ENCODE assay signal across 19 cellular contexts in the genomic region with DNA sequence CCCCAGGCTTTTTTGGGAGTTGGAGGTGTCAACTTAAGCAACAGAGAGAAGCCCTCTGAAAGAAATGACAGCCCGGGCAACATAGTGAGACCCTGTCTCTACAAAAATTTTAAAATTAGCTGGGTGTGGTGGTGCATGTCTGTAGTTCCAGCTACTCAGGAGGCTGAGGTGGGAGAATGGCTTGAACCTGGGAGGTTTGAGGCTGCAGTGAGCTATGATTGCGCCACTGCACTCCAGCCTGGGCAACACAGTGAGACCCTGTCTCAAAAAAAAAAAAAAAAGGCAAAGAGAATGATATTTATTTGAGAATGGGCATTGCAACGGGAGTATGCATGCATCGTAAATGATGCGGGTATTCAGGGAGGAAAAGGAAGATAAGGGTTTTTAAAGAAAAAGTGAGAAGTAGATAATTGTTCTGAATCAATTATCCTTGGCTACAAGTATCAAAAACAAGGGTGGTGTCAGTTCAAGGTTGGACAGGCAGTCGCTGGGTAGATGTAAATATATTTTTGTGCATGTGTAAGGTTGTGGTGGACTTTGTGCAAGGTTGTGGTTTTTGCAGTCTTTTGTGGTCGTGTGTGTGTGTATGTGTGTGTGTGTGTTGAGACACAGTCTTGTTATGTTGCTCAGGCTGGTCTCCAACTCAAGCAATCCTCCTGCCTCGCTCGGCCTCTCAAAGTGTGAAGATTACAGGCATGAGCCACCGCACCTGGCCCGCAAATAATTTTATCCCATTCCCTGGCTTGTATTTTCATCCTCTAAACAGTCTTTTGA.
"Had no signal": no experiment of that assay in that cellular context is flagged by ENCODE, and none has a peak within 500 bp of the region (broad histone marks: within the 10 kb centered on the region; RNA-seq: fewer than 3 reads in every experiment).

No MANE protein-coding gene starts in this region.

- H3K4me1 Mint-ChIP-seq: central memory CD8-positive, alpha-beta T cell had no signal

- H3K9me3 Mint-ChIP-seq: activated naive CD4-positive, alpha-beta T cell treated with anti-CD3 and anti-CD28 coated beads for 36 hours; activated T-cell treated with anti-CD3 and anti-CD28 coated beads, Interleukin-2, amount 50 U/mL, for 4 hours; central memory CD8-positive, alpha-beta T cell had no signal

- H3K27me3 ChIP-seq: ascending aorta, colonic mucosa, ovary, testis, upper lobe of left lung had no signal

- H3K27ac Mint-ChIP-seq: activated naive CD4-positive, alpha-beta T cell treated with anti-CD3 and anti-CD28 coated beads for 36 hours had no signal

- H3K9me3 ChIP-seq: ascending aorta, colonic mucosa, left lung, ovary, psoas muscle, testis, upper lobe of left lung had no signal

- H3K4me3 Mint-ChIP-seq: activated naive CD4-positive, alpha-beta T cell treated with anti-CD3 and anti-CD28 coated beads for 36 hours; activated T-cell treated with anti-CD3 and anti-CD28 coated beads, Interleukin-2, amount 50 U/mL, for 4 hours; central memory CD8-positive, alpha-beta T cell had no signal

- ATAC-seq: activated CD4-positive, CD25-positive, alpha-beta regulatory T cell treated with anti-CD3 and anti-CD28 coated beads, Interleukin-2, amount 50 U/mL, for 24 hours; activated T-cell treated with anti-CD3 and anti-CD28 coated beads, Interleukin-2, amount 50 U/mL, for 4 hours; left lung; psoas muscle; right cardiac atrium had no signal

- DNase-seq: activated CD4-positive, alpha-beta T cell treated with anti-CD3 and anti-CD28 coated beads, Interleukin-2, amount 50 U/mL, for 1 hour; activated CD8-positive, alpha-beta memory T cell treated with anti-CD3 and anti-CD28 coated beads, Interleukin-2, amount 50 U/mL, for 4 hours; activated naive CD4-positive, alpha-beta T cell treated with anti-CD3 and anti-CD28 coated beads for 36 hours; activated T-cell treated with anti-CD3 and anti-CD28 coated beads, Interleukin-2, amount 50 U/mL, for 4 hours; colonic mucosa; foreskin melanocyte; glutamatergic neuron; hippocampal formation; ovary; psoas muscle; right cardiac atrium; T-helper 9 cell; testis; upper lobe of left lung had no signal

- H3K27ac ChIP-seq: ascending aorta, colonic mucosa, left lung, ovary, psoas muscle, skin epidermis, testis, upper lobe of left lung had no signal

- H3K36me3 ChIP-seq: ascending aorta, colonic mucosa, left lung, ovary, upper lobe of left lung had no signal

- H3K4me3 ChIP-seq: ascending aorta, colonic mucosa, left lung, ovary, psoas muscle, skin epidermis, testis, upper lobe of left lung had no signal

- H3K4me1 ChIP-seq: ascending aorta, colonic mucosa, left lung, psoas muscle, testis, upper lobe of left lung had no signal
